ENCODE assay signal across 1 cellular context in the genomic region with DNA sequence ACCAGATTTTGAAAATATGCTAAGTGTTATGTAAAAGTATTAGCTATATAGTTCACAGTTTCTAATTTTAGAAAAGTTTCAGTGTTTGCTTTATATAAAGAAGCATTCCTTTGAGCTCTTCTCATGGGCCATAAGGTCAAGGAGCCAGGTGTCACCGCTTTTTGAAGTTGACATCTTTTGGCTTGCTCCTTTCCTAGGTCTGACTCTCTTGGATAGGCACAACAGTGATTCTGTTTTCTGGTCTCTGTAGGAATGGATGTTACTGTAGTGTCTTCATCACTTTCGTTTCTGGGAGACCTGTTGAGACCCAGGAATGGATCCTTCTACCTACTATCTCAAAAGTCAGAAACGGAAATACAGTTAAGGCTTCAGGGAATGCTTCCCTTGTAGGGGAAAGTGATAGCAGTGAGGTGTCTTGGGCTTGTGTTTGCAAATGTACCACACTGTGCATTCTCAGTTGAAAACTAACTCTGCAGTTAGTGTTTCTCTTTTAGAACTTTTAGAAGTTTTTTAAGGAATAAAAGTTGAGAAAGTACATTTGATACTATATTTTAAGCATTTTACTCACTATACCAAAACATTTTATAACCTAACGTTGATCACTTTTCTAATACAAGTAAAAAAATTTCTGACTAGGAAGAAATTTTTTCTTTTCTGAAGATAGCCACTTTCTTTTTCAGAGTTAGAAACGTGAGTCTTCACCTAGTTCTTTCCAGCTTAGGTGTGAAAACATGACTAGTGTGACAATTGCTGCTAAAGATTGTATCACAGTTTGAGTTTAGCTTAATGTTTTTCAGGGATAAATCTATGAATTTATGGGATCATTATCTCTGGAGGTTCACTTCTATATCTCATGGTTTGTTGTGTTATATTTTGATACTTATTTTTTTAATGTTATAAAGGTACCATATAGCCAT.
A peak's percentile ranks its signal among the peaks of the same experiment; 100 is the strongest.
TF ChIP-seq lines count a peak whose summit lies in the region.

No MANE protein-coding gene starts in this region.

TF ChIP-seq in HEK293, 187 proteins besides CTCF, POLR2A, EP300 and RAD21:
- TF ChIP-seq ZNF677 (tag by site-specific recombination; IDR thresholded peaks at IDR 0.05) (no peak), SCRT2 (tag by site-specific recombination; IDR thresholded peaks at IDR 0.05) (peak; percentile 26; the same call in 1 of the 2 replicates), MYNN (tag by site-specific recombination; IDR thresholded peaks at IDR 0.05; ENCODE audit: borderline replicate concordance) (no peak), PRDM1 (tag by site-specific recombination; IDR thresholded peaks at IDR 0.05) (0 out of 2 replicates have a peak, but pooled peaks have one; percentile 33)
